ENCODE assay signal across 17 cellular contexts in the genomic region with DNA sequence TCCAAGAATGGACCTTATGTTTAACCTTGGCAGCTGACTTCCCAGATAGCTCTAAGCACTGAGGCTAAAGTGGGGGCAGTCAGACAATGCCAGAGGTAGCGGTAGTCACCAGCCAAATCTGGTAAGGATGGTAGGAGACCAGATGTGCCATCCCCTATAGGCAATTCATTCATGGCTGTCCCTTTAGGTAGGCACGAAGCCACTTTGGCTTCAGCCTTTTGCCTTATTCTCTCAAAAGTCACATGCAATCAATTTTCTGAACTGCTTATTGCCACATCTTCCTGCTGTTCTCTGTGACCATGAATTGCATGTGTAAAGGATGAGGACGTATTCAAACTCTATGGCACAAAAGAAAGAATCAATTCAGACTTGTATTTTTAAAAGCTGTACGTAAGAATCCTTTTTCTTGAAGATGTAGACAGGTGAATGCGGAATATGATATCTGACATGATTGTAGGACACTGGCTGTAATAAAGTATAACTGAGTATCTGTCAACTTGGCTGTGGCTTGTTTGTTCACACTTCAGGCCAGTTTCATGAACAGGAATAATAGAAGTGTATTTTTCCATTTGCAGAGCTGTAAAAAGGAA.
"Had no signal": no experiment of that assay in that cellular context is flagged by ENCODE, and none has a peak within 500 bp of the region (broad histone marks: within the 10 kb centered on the region; RNA-seq: fewer than 3 reads in every experiment).

No MANE protein-coding gene starts in this region.

- H3K27me3 Mint-ChIP-seq: activated B cell treated with CpG ODN at 0.5 μM for 24 hours; activated CD4-positive, alpha-beta T cell treated with anti-CD3 and anti-CD28 coated beads, Interleukin-2, amount 10 ng/mL, durations not matched to agents 24 days and 14 days; activated naive CD4-positive, alpha-beta T cell treated with anti-CD3 and anti-CD28 coated beads, Interleukin-2, amount 50 U/mL, for 24 hours; central memory CD8-positive, alpha-beta T cell; stimulated activated naive CD8-positive, alpha-beta T cell treated with anti-CD3 and anti-CD28 coated beads, Interleukin-15, Interleukin-2, amounts not matched to agents 100 ng/mL and 50 ng/mL, for 24 hours had no signal

- H3K4me1 Mint-ChIP-seq: activated B cell treated with CpG ODN at 0.5 μM for 24 hours; activated CD4-positive, alpha-beta T cell treated with anti-CD3 and anti-CD28 coated beads, Interleukin-2, amount 10 ng/mL, durations not matched to agents 24 days and 14 days; activated naive CD4-positive, alpha-beta T cell treated with anti-CD3 and anti-CD28 coated beads, Interleukin-2, amount 50 U/mL, for 24 hours; central memory CD8-positive, alpha-beta T cell; endodermal cell had no signal

- ATAC-seq: body of pancreas, heart left ventricle, left lung had no signal

- DNase-seq: activated B cell treated with CpG ODN at 0.5 μM for 24 hours; activated CD4-positive, alpha-beta T cell treated with anti-CD3 and anti-CD28 coated beads, Interleukin-2, amount 10 ng/mL, durations not matched to agents 24 days and 14 days; activated T-cell treated with anti-CD3 and anti-CD28 coated beads, Interleukin-2, amount 50 U/mL, for 1 hour; body of pancreas; dermis blood vessel endothelial cell; endodermal cell; heart left ventricle; islet precursor cell; left lung; mesendoderm; ovary; stimulated activated CD4-positive, alpha-beta T cell treated with anti-CD3 and anti-CD28 coated beads, Interleukin-4, amount 100 ng/mL, for 1 hour; stimulated activated CD8-positive, alpha-beta memory T cell treated with anti-CD3 and anti-CD28 coated beads, Interleukin-4, amount 100 ng/mL, for 48 hours had no signal

- H3K27ac ChIP-seq: heart left ventricle, left lung, ovary, vagina had no signal

- H3K4me3 Mint-ChIP-seq: activated B cell treated with CpG ODN at 0.5 μM for 24 hours; activated CD4-positive, alpha-beta T cell treated with anti-CD3 and anti-CD28 coated beads, Interleukin-2, amount 10 ng/mL, durations not matched to agents 24 days and 14 days; activated naive CD4-positive, alpha-beta T cell treated with anti-CD3 and anti-CD28 coated beads, Interleukin-2, amount 50 U/mL, for 24 hours; central memory CD8-positive, alpha-beta T cell; endodermal cell; stimulated activated naive CD8-positive, alpha-beta T cell treated with anti-CD3 and anti-CD28 coated beads, Interleukin-15, Interleukin-2, amounts not matched to agents 100 ng/mL and 50 ng/mL, for 24 hours had no signal

- H3K27ac Mint-ChIP-seq: activated B cell treated with CpG ODN at 0.5 μM for 24 hours; activated CD4-positive, alpha-beta T cell treated with anti-CD3 and anti-CD28 coated beads, Interleukin-2, amount 10 ng/mL, durations not matched to agents 24 days and 14 days; activated naive CD4-positive, alpha-beta T cell treated with anti-CD3 and anti-CD28 coated beads, Interleukin-2, amount 50 U/mL, for 24 hours; endodermal cell; stimulated activated naive CD8-positive, alpha-beta T cell treated with anti-CD3 and anti-CD28 coated beads, Interleukin-15, Interleukin-2, amounts not matched to agents 100 ng/mL and 50 ng/mL, for 24 hours had no signal

- H3K36me3 Mint-ChIP-seq: activated naive CD4-positive, alpha-beta T cell treated with anti-CD3 and anti-CD28 coated beads, Interleukin-2, amount 50 U/mL, for 24 hours had no signal

- H3K9me3 Mint-ChIP-seq: activated CD4-positive, alpha-beta T cell treated with anti-CD3 and anti-CD28 coated beads, Interleukin-2, amount 10 ng/mL, durations not matched to agents 24 days and 14 days; activated naive CD4-positive, alpha-beta T cell treated with anti-CD3 and anti-CD28 coated beads, Interleukin-2, amount 50 U/mL, for 24 hours; endodermal cell had no signal
